12 cellular contexts compared by ENCODE assay signal in the genomic region with DNA sequence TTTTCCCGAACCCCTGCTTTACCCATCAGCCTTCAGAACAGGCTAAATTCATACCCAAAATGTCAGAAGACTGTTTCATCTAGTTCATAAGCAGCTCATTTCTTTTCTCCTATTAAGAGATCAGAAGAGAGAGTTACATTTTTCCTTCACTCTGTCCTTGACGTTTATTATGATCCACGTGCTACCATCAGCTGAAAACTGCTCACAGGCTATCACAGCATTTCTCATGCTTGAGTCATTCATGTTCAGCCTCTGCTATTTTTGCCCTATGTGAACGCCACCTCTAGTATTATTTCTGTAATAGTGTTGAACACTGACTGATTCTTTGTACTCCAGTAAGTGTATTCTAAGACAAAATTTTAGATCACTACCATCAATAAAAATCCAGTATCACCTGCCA. TPM values are rescaled to one million over a fixed set of nuclear protein-coding genes. Genes with fewer than 3 reads are reported as not detected.
DNase-seq lines count a peak whose midpoint lies in the region; ATAC-seq and TF ChIP-seq lines count a peak whose summit lies in the region.
"Had no signal": no experiment of that assay in that cellular context is flagged by ENCODE, and none has a peak within 500 bp of the region (broad histone marks: within the 10 kb centered on the region; RNA-seq: fewer than 3 reads in every experiment).

No MANE protein-coding gene starts in this region.

- WGBS in endodermal cell (ENCODE audit: insufficient coverage in 1 of 2, insufficient read length in 1 of 2), 2 experiments, result 91 to 95% methylated on average over 2 to 4 of the region's 4 CpGs

- in situ Hi-C loops in SK-MEL-5 (cut with HindIII; ENCODE audit: low pct_unique_long_range_greater_than_20kb, low sequenced_read_pairs), result no loop called here

- no peaks in the 10 kb centered on the region for H3K79me2 ChIP-seq in fibroblast of lung (ENCODE audit: control insufficient read depth, insufficient read depth, low read length)
- H3K79me2 ChIP-seq in osteoblast (ENCODE audit: insufficient read depth, low read length), result no peaks in the 10 kb centered on the region

- no peaks in the 10 kb centered on the region for H3K9me3 ChIP-seq in fibroblast of lung (ENCODE audit: control insufficient read depth, insufficient read depth, low read depth, low read length)
- H3K9me3 ChIP-seq in osteoblast (ENCODE audit: low read depth, low read length), result no peaks in the 10 kb centered on the region
- H3K9me3 ChIP-seq in endodermal cell (ENCODE audit: control insufficient read depth, low read length), result peaks cover 8% of the 10 kb centered on the region

- H4K20me1 ChIP-seq in fibroblast of lung (ENCODE audit: control insufficient read depth, extremely low read depth, insufficient read depth, low read length), result no peaks in the 10 kb centered on the region
- no peaks in the 10 kb centered on the region for H4K20me1 ChIP-seq in osteoblast (ENCODE audit: insufficient read depth, low read length)

- peak overlapping the region; percentile 33 for H3K27ac ChIP-seq in fibroblast of lung (ENCODE audit: insufficient read depth, low read length)
- H3K27ac ChIP-seq in osteoblast (ENCODE audit: low read depth, low read length), result peak overlapping the region; percentile 69
- no peak overlapping the region for H3K27ac ChIP-seq in endodermal cell (ENCODE audit: low read depth, low read length)

- H3K4me1 ChIP-seq in fibroblast of lung (ENCODE audit: control insufficient read depth, extremely low read depth, insufficient read depth, low read length) (peaks cover 27% of the 10 kb centered on the region), osteoblast (ENCODE audit: insufficient read depth, low read length) (peaks cover 35% of the 10 kb centered on the region), endodermal cell (ENCODE audit: control insufficient read depth, insufficient read depth, low read length) (no peaks in the 10 kb centered on the region)

- H3K9me3 Mint-ChIP-seq in endodermal cell, result peaks cover 7% of the 10 kb centered on the region

- H3K27me3 Mint-ChIP-seq in endodermal cell (ENCODE audit: insufficient read depth), result peaks cover 16% of the 10 kb centered on the region

- H3K4me2 ChIP-seq in fibroblast of lung (ENCODE audit: extremely low read depth, insufficient read depth, low read length) (peak overlapping the region; percentile 46), osteoblast (ENCODE audit: insufficient read depth, low read length) (no peak overlapping the region)

- H3K36me3 Mint-ChIP-seq in endodermal cell (ENCODE audit: low read depth), result no peaks in the 10 kb centered on the region

- H3K9ac ChIP-seq in fibroblast of lung (ENCODE audit: insufficient read depth, low read length) (no peak overlapping the region), endodermal cell (ENCODE audit: extremely low read depth, low read length, poor library complexity, severe bottlenecking) (no peak overlapping the region)

- no peak overlapping the region for H3K4me3 Mint-ChIP-seq in endodermal cell

- TF ChIP-seq CTCF in fibroblast of lung (conservative IDR thresholded peaks at IDR 0.05 in 1 of 2, IDR thresholded peaks at IDR 0.05 in 1 of 2; ENCODE audit: low read depth in 1 of 2, low read length in 2 of 2) (no peak), osteoblast (IDR thresholded peaks at IDR 0.05; ENCODE audit: extremely low read depth, low read depth, low read length) (no peak), endodermal cell (conservative IDR thresholded peaks at IDR 0.05) (no peak)

- H3K4me1 Mint-ChIP-seq in endodermal cell, result no peaks in the 10 kb centered on the region

- ATAC-seq in HG02981 (IDR thresholded peaks at IDR 0.05; ENCODE audit: unreplicated experiment) (no peak), GM18861 (IDR thresholded peaks at IDR 0.05; ENCODE audit: unreplicated experiment) (no peak), HG02870 (IDR thresholded peaks at IDR 0.05; ENCODE audit: unreplicated experiment) (no peak)
- ATAC-seq: left colon had no signal

- H3K27me3 ChIP-seq in fibroblast of lung (ENCODE audit: control insufficient read depth, insufficient read depth, low read length) (no peaks in the 10 kb centered on the region), osteoblast (ENCODE audit: insufficient read depth, low read length) (no peaks in the 10 kb centered on the region), endodermal cell (ENCODE audit: control insufficient read depth, insufficient read depth, low read length, poor library complexity, severe bottlenecking) (no peaks in the 10 kb centered on the region)

- no peaks in the 10 kb centered on the region for H3K36me3 ChIP-seq in fibroblast of lung (ENCODE audit: control insufficient read depth, insufficient read depth, low read length)
- no peaks in the 10 kb centered on the region for H3K36me3 ChIP-seq in osteoblast (ENCODE audit: insufficient read depth, low read length)
- H3K36me3 ChIP-seq in endodermal cell (ENCODE audit: control insufficient read depth, insufficient read depth, low read length), result no peaks in the 10 kb centered on the region

- no peak overlapping the region for H3K27ac Mint-ChIP-seq in endodermal cell

- peak; percentile 81 for DNase-seq in EL
- DNase-seq in SK-MEL-5 (ENCODE audit: low read depth, low spot score), result peak; percentile 30
- peak; percentile 82 to 88 for DNase-seq in fibroblast of lung (ENCODE audit: low read depth in 2 of 2)
- DNase-seq in osteoblast (ENCODE audit: insufficient read length, low spot score, missing footprints), result no peak
- no peak for DNase-seq in endodermal cell
- DNase-seq: activated T-cell treated with anti-CD3 and anti-CD28 coated beads for 4 hours, left colon, MM.1S had no signal

- H3K4me3 ChIP-seq in fibroblast of lung (replicated peaks in 1 of 4; ENCODE audit: control extremely low read depth in 1 of 4, insufficient read depth in 1 of 4, low read depth in 3 of 4, low read length in 4 of 4) (no peak overlapping the region), osteoblast (ENCODE audit: insufficient read depth, low read length) (no peak overlapping the region), endodermal cell (ENCODE audit: low read length) (no peak overlapping the region)

- H2AFZ ChIP-seq in fibroblast of lung (ENCODE audit: low read length) (no peak overlapping the region), osteoblast (ENCODE audit: low read length) (no peak overlapping the region)

RNA-seq across cellular contexts. Expression of a gene that starts 51.9 kb away (rescaled TPM):
- total RNA-seq in SK-MEL-5 (2014; rRNA removed; shearing (Covaris generic)), result 0.03 and 0.71 TPM in 2 replicates
- 0.05 and 0.15 TPM in 2 replicates for polyA plus RNA-seq in SK-MEL-5 (2015; cell fraction: cytosol; rRNA removed)
- polyA plus RNA-seq in SK-MEL-5 (2015; cell fraction: nucleus; rRNA removed), result 0.06 TPM in 1 of 2 replicates, not detected in the other
- total RNA-seq in fibroblast of lung (2.1 and 7.6 TPM in 2 replicates), osteoblast (0.72 and 1.5 TPM in 2 replicates), endodermal cell (10 to 100 TPM in 1 of 2 donors, 1 to 10 TPM in 1; 7.1 to 13.5 TPM)
- polyA plus RNA-seq in fibroblast of lung, result 1.2 and 1.3 TPM in 2 replicates
- 0.77 and 0.89 TPM in 2 replicates for polyA plus RNA-seq in fibroblast of lung (2012)
- 3.7 and 24.9 TPM in 2 replicates for polyA minus RNA-seq in fibroblast of lung (ENCODE audit: low replicate concordance)
- polyA plus RNA-seq in endodermal cell (2013, experiment 1 of 2), result 8.8 TPM
- 9.6 TPM for polyA plus RNA-seq in endodermal cell (2013, experiment 2 of 2)
- total RNA-seq: OCI-LY7 had no signal

Comparison
In these comparisons a context has a peak if more than half of its experiments do, and no peak if none do; other contexts are left out.
1. DNase-seq: peak in EL (single experiment), SK-MEL-5 (single experiment) and fibroblast of lung (2 of 2); none in osteoblast (single experiment) and endodermal cell (single experiment).